1 cellular context compared by ENCODE assay signal in genomic region chr1:156689035-156689959, GRCh38.
TF ChIP-seq lines count a peak whose summit lies in the region.

No MANE protein-coding gene starts in this region.

TF ChIP-seq in HepG2, 621 proteins besides CTCF, POLR2A, EP300 and RAD21 (continued from another document and continues in another):
- TF ChIP-seq PAXIP1 (CRISPR knock-in tag; conservative IDR thresholded peaks at IDR 0.05) (0 out of 2 replicates have a peak, but pooled peaks have one; percentile 31), SIX1 (CRISPR knock-in tag; IDR thresholded peaks at IDR 0.05; ENCODE audit: borderline replicate concordance) (no peak), ATF2 (CRISPR knock-in tag; IDR thresholded peaks at IDR 0.05) (peak; percentile 41; the same call in 1 of the 2 replicates), HNF4G (IDR thresholded peaks at IDR 0.05; ENCODE audit: borderline replicate concordance, low read depth, low read length) (no peak), HNF4G (CRISPR knock-in tag; IDR thresholded peaks at IDR 0.05; ENCODE audit: borderline replicate concordance, low read depth) (0 out of 2 replicates have a peak, but pooled peaks have one; percentile 41), ZFX (CRISPR knock-in tag; IDR thresholded peaks at IDR 0.05; ENCODE audit: low read depth) (no peak), RFXANK (CRISPR knock-in tag; IDR thresholded peaks at IDR 0.05) (no peak), ADNP (CRISPR knock-in tag; IDR thresholded peaks at IDR 0.05) (no peak), E2F5 (CRISPR knock-in tag; conservative IDR thresholded peaks at IDR 0.05) (no peak), ATM (IDR thresholded peaks at IDR 0.05; ENCODE audit: borderline replicate concordance) (no peak), RFX1 (IDR thresholded peaks at IDR 0.05) (no peak), ZNF431 (CRISPR knock-in tag; IDR thresholded peaks at IDR 0.05; ENCODE audit: borderline replicate concordance, low read depth) (no peak), SP2 (CRISPR knock-in tag; IDR thresholded peaks at IDR 0.05) (no peak), THRA (CRISPR knock-in tag; IDR thresholded peaks at IDR 0.05; ENCODE audit: borderline replicate concordance) (0 out of 2 replicates have a peak, but pooled peaks have one; percentile 32), IRX3 (CRISPR knock-in tag; IDR thresholded peaks at IDR 0.05; ENCODE audit: borderline replicate concordance, low read depth) (no peak), ZUFSP (CRISPR knock-in tag; IDR thresholded peaks at IDR 0.05; ENCODE audit: borderline replicate concordance) (no peak), YY1 (IDR thresholded peaks at IDR 0.05; ENCODE audit: insufficient read depth, insufficient replicate concordance, low read depth, low read length) (no peak), ZNF337 (CRISPR knock-in tag; IDR thresholded peaks at IDR 0.05; ENCODE audit: borderline replicate concordance, low read depth) (no peak), SALL1 (CRISPR knock-in tag; IDR thresholded peaks at IDR 0.05) (peak; percentile 60; the same call in 1 of the 2 replicates), MIXL1 (CRISPR knock-in tag; IDR thresholded peaks at IDR 0.05) (no peak), ZFP82 (CRISPR knock-in tag; IDR thresholded peaks at IDR 0.05; ENCODE audit: borderline replicate concordance) (no peak), LRRFIP1 (CRISPR knock-in tag; conservative IDR thresholded peaks at IDR 0.05) (no peak), ZNF770 (CRISPR knock-in tag; IDR thresholded peaks at IDR 0.05) (no peak), JUN (CRISPR knock-in tag; IDR thresholded peaks at IDR 0.05) (no peak), RFX5 (IDR thresholded peaks at IDR 0.05; ENCODE audit: low read depth, low read length) (no peak), RARA (CRISPR knock-in tag; IDR thresholded peaks at IDR 0.05) (no peak), DMAP1 (CRISPR knock-in tag; IDR thresholded peaks at IDR 0.05) (no peak), ASH2L (IDR thresholded peaks at IDR 0.05; ENCODE audit: insufficient read length, low read depth, low read length) (peak; percentile 54), PHB2 (IDR thresholded peaks at IDR 0.05; ENCODE audit: partially characterized antibody) (no peak), TIGD3 (CRISPR knock-in tag; IDR thresholded peaks at IDR 0.05; ENCODE audit: borderline replicate concordance) (no peak)
- TF ChIP-seq, protein P1, sequence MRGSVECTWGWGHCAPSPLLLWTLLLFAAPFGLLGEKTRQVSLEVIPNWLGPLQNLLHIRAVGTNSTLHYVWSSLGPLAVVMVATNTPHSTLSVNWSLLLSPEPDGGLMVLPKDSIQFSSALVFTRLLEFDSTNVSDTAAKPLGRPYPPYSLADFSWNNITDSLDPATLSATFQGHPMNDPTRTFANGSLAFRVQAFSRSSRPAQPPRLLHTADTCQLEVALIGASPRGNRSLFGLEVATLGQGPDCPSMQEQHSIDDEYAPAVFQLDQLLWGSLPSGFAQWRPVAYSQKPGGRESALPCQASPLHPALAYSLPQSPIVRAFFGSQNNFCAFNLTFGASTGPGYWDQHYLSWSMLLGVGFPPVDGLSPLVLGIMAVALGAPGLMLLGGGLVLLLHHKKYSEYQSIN (CRISPR knock-in tag; IDR thresholded peaks at IDR 0.05; ENCODE audit: borderline replicate concordance), result no peak
- TF ChIP-seq, protein P2, sequence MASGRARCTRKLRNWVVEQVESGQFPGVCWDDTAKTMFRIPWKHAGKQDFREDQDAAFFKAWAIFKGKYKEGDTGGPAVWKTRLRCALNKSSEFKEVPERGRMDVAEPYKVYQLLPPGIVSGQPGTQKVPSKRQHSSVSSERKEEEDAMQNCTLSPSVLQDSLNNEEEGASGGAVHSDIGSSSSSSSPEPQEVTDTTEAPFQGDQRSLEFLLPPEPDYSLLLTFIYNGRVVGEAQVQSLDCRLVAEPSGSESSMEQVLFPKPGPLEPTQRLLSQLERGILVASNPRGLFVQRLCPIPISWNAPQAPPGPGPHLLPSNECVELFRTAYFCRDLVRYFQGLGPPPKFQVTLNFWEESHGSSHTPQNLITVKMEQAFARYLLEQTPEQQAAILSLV (CRISPR knock-in tag; IDR thresholded peaks at IDR 0.05; ENCODE audit: borderline replicate concordance), result no peak; the same call in 1 of the 2 replicates
